Comparison of ENCODE assay signal across 13 cellular contexts in the genomic region with DNA sequence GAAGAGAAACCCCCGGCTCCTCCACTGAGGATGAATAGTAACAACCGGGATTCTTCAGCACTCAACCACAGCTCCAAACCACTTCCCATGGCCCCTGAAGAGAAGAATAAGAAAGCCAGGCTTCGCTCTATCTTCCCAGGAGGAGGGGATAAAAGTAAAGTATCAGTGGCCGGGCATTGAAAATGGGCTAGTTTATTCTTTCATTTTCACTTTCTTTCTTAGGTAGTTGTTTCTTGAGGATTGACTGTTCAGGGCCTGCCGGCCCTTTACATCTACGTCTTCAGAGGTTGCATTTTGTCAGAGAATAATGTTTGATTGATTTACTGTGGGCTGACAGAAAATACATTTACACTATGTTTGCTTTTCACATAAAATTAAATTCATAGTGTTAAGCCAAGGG. TPM values are rescaled to one million over a fixed set of nuclear protein-coding genes. Genes with fewer than 3 reads are reported as not detected.
DNase-seq lines count a peak whose midpoint lies in the region; ATAC-seq and FAIRE-seq lines count a peak whose summit lies in the region.
"Had no signal": no experiment of that assay in that cellular context is flagged by ENCODE, and none has a peak within 500 bp of the region (broad histone marks: within the 10 kb centered on the region; RNA-seq: fewer than 3 reads in every experiment).

No MANE protein-coding gene starts in this region.

- FAIRE-seq in GM18507 (lab: Jason Lieb, UNC): peak; percentile 78

- peak overlapping the region; percentile 48 for H3K4me3 Mint-ChIP-seq in activated naive CD8-positive, alpha-beta T cell treated with anti-CD3 and anti-CD28 coated beads for 36 hours

- H3K27me3 Mint-ChIP-seq in activated naive CD8-positive, alpha-beta T cell treated with anti-CD3 and anti-CD28 coated beads for 36 hours: no peaks in the 10 kb centered on the region

- peak overlapping the region; percentile 58 for H3K27ac Mint-ChIP-seq in activated naive CD8-positive, alpha-beta T cell treated with anti-CD3 and anti-CD28 coated beads for 36 hours

- ATAC-seq in GM21367 (IDR thresholded peaks at IDR 0.05; ENCODE audit: unreplicated experiment) (peak; percentile 55), HG03439 (IDR thresholded peaks at IDR 0.05; ENCODE audit: unreplicated experiment) (peak; percentile 84)
- ATAC-seq: left colon had no signal

- H3K4me1 Mint-ChIP-seq in activated naive CD8-positive, alpha-beta T cell treated with anti-CD3 and anti-CD28 coated beads for 36 hours: peaks cover 1% of the 10 kb centered on the region

- no peaks in the 10 kb centered on the region for H3K36me3 Mint-ChIP-seq in activated naive CD8-positive, alpha-beta T cell treated with anti-CD3 and anti-CD28 coated beads for 36 hours

- DNase-seq in GM18507 (ENCODE audit: extremely low spot score, insufficient read length, low read depth): no peak
- no peak for DNase-seq in activated naive CD8-positive, alpha-beta T cell treated with anti-CD3 and anti-CD28 coated beads for 36 hours
- no peak for DNase-seq in NCI-H510A treated with DMSO at 0.1 percent for 48 hours (lab: John Stamatoyannopoulos, UW)
- no peak for DNase-seq in epidermal melanocyte (ENCODE audit: insufficient read length, low spot score)
- DNase-seq in effector CD4-positive, alpha-beta T cell: no peak
- DNase-seq in stimulated activated CD4-positive, alpha-beta T cell treated with anti-CD3 and anti-CD28 coated beads, Interleukin-2, amount 100 ng/mL, for 48 hours: no peak
- DNase-seq: Caco-2; left colon; posterior cingulate gyrus; stimulated activated CD4-positive, alpha-beta T cell treated with anti-CD3 and anti-CD28 coated beads, Interleukin-4, amount 100 ng/mL, for 24 hours; thyroid gland had no signal

- H3K9me3 Mint-ChIP-seq in activated naive CD8-positive, alpha-beta T cell treated with anti-CD3 and anti-CD28 coated beads for 36 hours: no peaks in the 10 kb centered on the region

RNA-seq across cellular contexts. Expression of a gene that starts 27.1 kb away (rescaled TPM):
- total RNA-seq in activated naive CD8-positive, alpha-beta T cell treated with anti-CD3 and anti-CD28 coated beads for 36 hours: under 1 TPM in 1 of 2 experiments, not detected in 1; 0.62 TPM
- total RNA-seq: Caco-2 had no signal
